In genomic region chr14:24843494-24843893, GRCh38 we compare ENCODE assay signal across 1 cellular context.
TF ChIP-seq lines count a peak whose summit lies in the region.

No MANE protein-coding gene starts in this region.

TF ChIP-seq in WTC11, 78 proteins besides CTCF, POLR2A, EP300 and RAD21 (continued from another document):
- TF ChIP-seq ATF3 (CRISPR knock-in tag; conservative IDR thresholded peaks at IDR 0.05): no peak
- no peak for TF ChIP-seq RORB (CRISPR knock-in tag; IDR thresholded peaks at IDR 0.05)
TF ChIP-seq in WTC11: peak in this region for 0.
